Comparison of ENCODE assay signal across 8 cellular contexts in genomic region chr5:42993516-42994284, GRCh38. TPM values are rescaled to one million over a fixed set of nuclear protein-coding genes. Genes with fewer than 3 reads are reported as not detected.
DNase-seq lines count a peak whose midpoint lies in the region; ATAC-seq, FAIRE-seq and TF ChIP-seq lines count a peak whose summit lies in the region.

No MANE protein-coding gene starts in this region.

- ATAC-seq in activated T-helper 17 cell treated with anti-CD3 and anti-CD28 coated beads, Interleukin-2, amount 50 U/mL, for 72 hours (replicated peaks) = peak; percentile 35
- ATAC-seq in HG02885 (IDR thresholded peaks at IDR 0.05; ENCODE audit: poor library complexity, unreplicated experiment) = no peak

- H3K9me3 Mint-ChIP-seq in activated T-helper 17 cell treated with anti-CD3 and anti-CD28 coated beads, Interleukin-2, amount 50 U/mL, for 72 hours = no peaks in the 10 kb centered on the region

- peak overlapping the region; percentile 99 for H3K27ac Mint-ChIP-seq in activated T-helper 17 cell treated with anti-CD3 and anti-CD28 coated beads, Interleukin-2, amount 50 U/mL, for 72 hours

- FAIRE-seq in GM19239 (lab: Jason Lieb, UNC) = peak; percentile 75

- peaks cover 27% of the 10 kb centered on the region for H3K36me3 Mint-ChIP-seq in activated T-helper 17 cell treated with anti-CD3 and anti-CD28 coated beads, Interleukin-2, amount 50 U/mL, for 72 hours (ENCODE audit: low read depth)

- H3K27me3 Mint-ChIP-seq in activated T-helper 17 cell treated with anti-CD3 and anti-CD28 coated beads, Interleukin-2, amount 50 U/mL, for 72 hours = no peaks in the 10 kb centered on the region

- no peak for DNase-seq in GM19239 (ENCODE audit: insufficient read length, low spot score)
- peak; percentile 70 for DNase-seq in MV-4-11 (lab: John Stamatoyannopoulos, UW)
- DNase-seq in germinal center (ENCODE audit: low spot score) = peak; percentile 19
- DNase-seq in retinal pigment epithelial cell (ENCODE audit: low read depth) = no peak
- no peak for DNase-seq in NCI-H1694 treated with DMSO at 0.1 percent for 48 hours (lab: John Stamatoyannopoulos, UW)
- DNase-seq in COR-L47 (lab: John Stamatoyannopoulos, UW) = no peak

- H3K4me3 ChIP-seq in retinal pigment epithelial cell (ENCODE audit: low read length) = peak overlapping the region; percentile 65

- peak overlapping the region; percentile 96 for H3K4me3 Mint-ChIP-seq in activated T-helper 17 cell treated with anti-CD3 and anti-CD28 coated beads, Interleukin-2, amount 50 U/mL, for 72 hours

- no peak for TF ChIP-seq CTCF in retinal pigment epithelial cell (conservative IDR thresholded peaks at IDR 0.05; ENCODE audit: low read depth, low read length)

- H3K4me1 Mint-ChIP-seq in activated T-helper 17 cell treated with anti-CD3 and anti-CD28 coated beads, Interleukin-2, amount 50 U/mL, for 72 hours = peaks cover 22% of the 10 kb centered on the region

RNA-seq across cellular contexts. Expression of gene ANXA2R, which starts 46.4 kb away (rescaled TPM):
- total RNA-seq in activated T-helper 17 cell treated with anti-CD3 and anti-CD28 coated beads, Interleukin-2, amount 50 U/mL, for 72 hours = 1 to 10 TPM; 2.4 to 6.2 TPM

Comparison
In these comparisons a context has a peak if more than half of its experiments do, and no peak if none do; other contexts are left out.
1. DNase-seq: peak in MV-4-11 (single experiment) and germinal center (single experiment); none in GM19239 (single experiment), retinal pigment epithelial cell (single experiment), NCI-H1694 treated with DMSO at 0.1 percent for 48 hours (single experiment) and COR-L47 (single experiment).